8 cellular contexts compared by ENCODE assay signal in the genomic region with DNA sequence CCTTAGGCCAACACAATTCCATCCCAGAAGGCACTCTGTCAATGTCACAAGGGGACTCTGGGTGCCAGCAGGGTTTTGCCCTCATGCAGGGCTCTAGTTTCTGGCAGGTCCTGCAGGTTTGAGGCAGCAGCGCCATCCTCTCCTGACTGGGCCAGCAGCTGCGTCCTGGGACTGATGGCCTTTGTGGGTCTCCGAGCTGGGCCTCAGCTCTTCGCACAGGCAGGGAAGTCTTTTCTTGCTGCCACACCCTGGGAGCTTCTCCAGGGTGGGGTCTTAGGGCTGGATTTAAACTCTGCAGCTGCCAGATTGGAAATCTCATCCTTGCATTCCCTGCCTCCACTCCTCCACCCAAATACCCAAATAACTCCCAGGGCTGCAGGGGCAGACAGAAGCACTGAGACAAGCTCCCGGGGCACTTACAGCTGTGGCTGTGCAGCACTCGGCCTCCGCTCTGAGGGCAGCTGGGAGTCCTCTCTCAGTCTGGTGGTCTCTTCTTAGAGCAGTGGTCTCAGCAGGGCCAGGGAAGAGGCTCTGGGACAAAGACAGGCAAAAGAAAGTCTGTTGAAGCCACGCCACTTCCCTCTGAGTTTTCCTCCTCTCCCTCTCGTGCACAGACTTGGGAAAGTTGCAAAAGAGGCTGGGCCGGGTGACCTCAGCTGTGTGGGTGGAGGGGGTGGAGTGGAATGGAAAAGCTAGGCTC. TPM values are rescaled to one million over a fixed set of nuclear protein-coding genes. Genes with fewer than 3 reads are reported as not detected.
DNase-seq lines count a peak whose midpoint lies in the region; ATAC-seq lines count a peak whose summit lies in the region.

RAB7B (minus strand) TSS at position 563 of the 700 bp plus-strand sequence. CDS start 9,260 bp downstream, outside the sequence.

- peak within 1 kb of the TSS; percentile 94 for H3K4me2 ChIP-seq in skeletal muscle satellite cell (ENCODE audit: low read length)

- DNase-seq in HCEC 1CT: peak; percentile 56
- DNase-seq in amniotic stem cell (lab: John Stamatoyannopoulos, UW): peak; percentile 46
- peak; percentile 78 to 87 (median 86) for DNase-seq in right cardiac atrium
- no peak for DNase-seq in stimulated activated CD4-positive, alpha-beta T cell treated with anti-CD3 and anti-CD28 coated beads, Interleukin-4, amount 100 ng/mL, for 24 hours

- H3K4me1 ChIP-seq in right cardiac atrium (ENCODE audit: control insufficient read depth, insufficient read depth, low read length) (peaks cover 27% of the 10 kb centered on the region), skeletal muscle satellite cell (ENCODE audit: control insufficient read depth, insufficient read depth, low read length) (peaks cover 44% of the 10 kb centered on the region)

- ATAC-seq in right cardiac atrium (peak; percentile 80 to 85), GM19455 (IDR thresholded peaks at IDR 0.05; ENCODE audit: unreplicated experiment) (no peak), HG02759 (IDR thresholded peaks at IDR 0.05; ENCODE audit: unreplicated experiment) (no peak), HG03378 (IDR thresholded peaks at IDR 0.05; ENCODE audit: unreplicated experiment) (no peak)

- H3K9me3 ChIP-seq in right cardiac atrium (ENCODE audit: control insufficient read depth, low read length): no peaks in the 10 kb centered on the region
- H3K9me3 ChIP-seq in skeletal muscle satellite cell (replicated peaks; ENCODE audit: low read length): no peaks in the 10 kb centered on the region

- H3K36me3 ChIP-seq in skeletal muscle satellite cell (ENCODE audit: insufficient read depth, low read length): no peaks in the 10 kb centered on the region

- peak within 1 kb of the TSS; percentile 71 for H3K9ac ChIP-seq in skeletal muscle satellite cell (ENCODE audit: low read depth, low read length)

- H3K27me3 ChIP-seq in right cardiac atrium (ENCODE audit: control insufficient read depth, insufficient read depth): no peaks in the 10 kb centered on the region
- peaks cover 7% of the 10 kb centered on the region for H3K27me3 ChIP-seq in skeletal muscle satellite cell (ENCODE audit: control insufficient read depth, insufficient read depth, low read length)

- intact Hi-C loops in right cardiac atrium (cut with DNase I): no loop called here

- H3K4me3 ChIP-seq in right cardiac atrium (ENCODE audit: low read length) (peak within 1 kb of the TSS; percentile 44), skeletal muscle satellite cell (ENCODE audit: low read length) (peak within 1 kb of the TSS; percentile 77)

- WGBS in right cardiac atrium: 37% methylated on average over 10 of the region's 10 CpGs

- H3K27ac ChIP-seq in right cardiac atrium (ENCODE audit: low read length): peak within 1 kb of the TSS; percentile 84

RNA-seq across cellular contexts. Expression of gene RAB7B, which starts in this region (rescaled TPM):
- total RNA-seq in right cardiac atrium: 1 to 10 TPM; 1.6 to 6.0 (median 4.8) TPM
- polyA plus RNA-seq in right cardiac atrium: 2.8 TPM
- total RNA-seq in skeletal muscle satellite cell (2012; rRNA removed): 4.6 and 6.8 TPM in 2 replicates

Comparison
In these comparisons a context has a peak if more than half of its experiments do, and no peak if none do; other contexts are left out.
1. ATAC-seq: peak in right cardiac atrium (2 of 2); none in GM19455 (single experiment), HG02759 (single experiment) and HG03378 (single experiment).